In genomic region chr2:163132850-163133249, GRCh38 we compare ENCODE assay signal across 8 cellular contexts.
DNase-seq lines count a peak whose midpoint lies in the region; ATAC-seq, FAIRE-seq and TF ChIP-seq lines count a peak whose summit lies in the region.

No MANE protein-coding gene starts in this region.

- H3K4me3 Mint-ChIP-seq in endothelial cell (ENCODE audit: unreplicated experiment) = no peak overlapping the region
- no peak overlapping the region for H3K4me3 Mint-ChIP-seq in activated naive CD8-positive, alpha-beta T cell treated with anti-CD3 and anti-CD28 coated beads, Interleukin-2, amount 50 U/mL, for 24 hours

- no peak for ATAC-seq in HG03135 (IDR thresholded peaks at IDR 0.05; ENCODE audit: unreplicated experiment)
- no peak for ATAC-seq in activated naive CD8-positive, alpha-beta T cell treated with anti-CD3 and anti-CD28 coated beads, Interleukin-2, amount 50 U/mL, for 24 hours

- TF ChIP-seq POLR2A in GM12891 (IDR thresholded peaks at IDR 0.05; ENCODE audit: low read depth, low read length) = no peak

- intact Hi-C loops in posterior cingulate gyrus (cut with DNase I) = loop anchor here (5.0 kb wide), 1 partner anchor 241 kb away; no protein-coding TSS in a partner anchor

- TF ChIP-seq CTCF in endothelial cell (IDR thresholded peaks at IDR 0.05; ENCODE audit: unreplicated experiment) = peak; percentile 81

- H3K4me1 Mint-ChIP-seq in endothelial cell (ENCODE audit: unreplicated experiment) = no peaks in the 10 kb centered on the region
- H3K4me1 Mint-ChIP-seq in activated naive CD8-positive, alpha-beta T cell treated with anti-CD3 and anti-CD28 coated beads, Interleukin-2, amount 50 U/mL, for 24 hours = no peaks in the 10 kb centered on the region

- no peaks in the 10 kb centered on the region for H3K36me3 Mint-ChIP-seq in endothelial cell (ENCODE audit: low read depth, unreplicated experiment)
- H3K36me3 Mint-ChIP-seq in activated naive CD8-positive, alpha-beta T cell treated with anti-CD3 and anti-CD28 coated beads, Interleukin-2, amount 50 U/mL, for 24 hours (ENCODE audit: low read depth) = no peaks in the 10 kb centered on the region

- POLR2A ChIA-PET in HEK293T (lab: Yijun Ruan, JAX) = no interaction called here

- DNase-seq in DMS153 treated with DMSO at 0.1 percent for 48 hours (lab: John Stamatoyannopoulos, UW; ENCODE audit: unreplicated experiment) (peak; percentile 55), HEK293T (ENCODE audit: extremely low spot score) (peak; percentile 4), NCI-H748 (lab: John Stamatoyannopoulos, UW; ENCODE audit: unreplicated experiment) (peak; percentile 73), endothelial cell (ENCODE audit: low spot score) (no peak), posterior cingulate gyrus (no peak), GM12891 (ENCODE audit: insufficient read length, low spot score) (no peak)
- DNase-seq in activated naive CD8-positive, alpha-beta T cell treated with anti-CD3 and anti-CD28 coated beads, Interleukin-2, amount 50 U/mL, for 24 hours = no peak

- no peaks in the 10 kb centered on the region for H3K27me3 Mint-ChIP-seq in endothelial cell (ENCODE audit: unreplicated experiment)
- no peaks in the 10 kb centered on the region for H3K27me3 Mint-ChIP-seq in activated naive CD8-positive, alpha-beta T cell treated with anti-CD3 and anti-CD28 coated beads, Interleukin-2, amount 50 U/mL, for 24 hours

- CTCF ChIA-PET in HEK293T (lab: Yijun Ruan, JAX) = no interaction called here

- H3K9me3 Mint-ChIP-seq in endothelial cell (ENCODE audit: unreplicated experiment) = no peaks in the 10 kb centered on the region
- H3K9me3 Mint-ChIP-seq in activated naive CD8-positive, alpha-beta T cell treated with anti-CD3 and anti-CD28 coated beads, Interleukin-2, amount 50 U/mL, for 24 hours = no peaks in the 10 kb centered on the region

- no peak overlapping the region for H3K27ac Mint-ChIP-seq in endothelial cell (ENCODE audit: unreplicated experiment)
- H3K27ac Mint-ChIP-seq in activated naive CD8-positive, alpha-beta T cell treated with anti-CD3 and anti-CD28 coated beads, Interleukin-2, amount 50 U/mL, for 24 hours = no peak overlapping the region

- no peak for FAIRE-seq in GM12891 (lab: Jason Lieb, UNC)

TF ChIP-seq in HEK293T, 16 proteins besides CTCF, POLR2A, EP300 and RAD21:
- TF ChIP-seq PKNOX1 (IDR thresholded peaks at IDR 0.05) (no peak), ELF4 (IDR thresholded peaks at IDR 0.05) (no peak), FOXM1 (IDR thresholded peaks at IDR 0.05; ENCODE audit: borderline replicate concordance) (no peak), ZNF384 (IDR thresholded peaks at IDR 0.05) (no peak), ARNT (IDR thresholded peaks at IDR 0.05) (no peak), FOXK2 (IDR thresholded peaks at IDR 0.05) (no peak), BHLHE40 (IDR thresholded peaks at IDR 0.05; ENCODE audit: borderline replicate concordance) (no peak), SP1 (IDR thresholded peaks at IDR 0.05) (no peak), TARDBP (IDR thresholded peaks at IDR 0.05) (no peak), NFRKB (IDR thresholded peaks at IDR 0.05) (no peak), L3MBTL2 (conservative IDR thresholded peaks at IDR 0.05) (no peak), HDGF (IDR thresholded peaks at IDR 0.05; ENCODE audit: borderline replicate concordance) (no peak), LEF1 (IDR thresholded peaks at IDR 0.05; ENCODE audit: borderline replicate concordance) (no peak), FOXA1 (IDR thresholded peaks at IDR 0.05) (no peak), SUZ12 (IDR thresholded peaks at IDR 0.05) (no peak), CTBP1 (IDR thresholded peaks at IDR 0.05; ENCODE audit: borderline replicate concordance) (no peak)

TF ChIP-seq in GM12891, 5 proteins besides CTCF, POLR2A, EP300 and RAD21:
- TF ChIP-seq TAF1 (IDR thresholded peaks at IDR 0.05; ENCODE audit: low read depth, low read length) (no peak), PAX5 (IDR thresholded peaks at IDR 0.05; ENCODE audit: insufficient read depth, low read length, severe bottlenecking) (no peak), POU2F2 (IDR thresholded peaks at IDR 0.05; ENCODE audit: low read depth, low read length) (no peak), SPI1 (IDR thresholded peaks at IDR 0.05; ENCODE audit: low read depth, low read length) (no peak), POLR2AphosphoS5 (IDR thresholded peaks at IDR 0.05; ENCODE audit: low read depth, low read length) (no peak)

Comparison
In these comparisons a context has a peak if more than half of its experiments do, and no peak if none do; other contexts are left out.
1. DNase-seq: peak in DMS153 treated with DMSO at 0.1 percent for 48 hours (single experiment), HEK293T (single experiment) and NCI-H748 (single experiment); none in endothelial cell (single experiment), posterior cingulate gyrus (0 of 10), activated naive CD8-positive, alpha-beta T cell treated with anti-CD3 and anti-CD28 coated beads, Interleukin-2, amount 50 U/mL, for 24 hours (single experiment) and GM12891 (single experiment).